Comparison of ENCODE assay signal across 11 cellular contexts in the genomic region with DNA sequence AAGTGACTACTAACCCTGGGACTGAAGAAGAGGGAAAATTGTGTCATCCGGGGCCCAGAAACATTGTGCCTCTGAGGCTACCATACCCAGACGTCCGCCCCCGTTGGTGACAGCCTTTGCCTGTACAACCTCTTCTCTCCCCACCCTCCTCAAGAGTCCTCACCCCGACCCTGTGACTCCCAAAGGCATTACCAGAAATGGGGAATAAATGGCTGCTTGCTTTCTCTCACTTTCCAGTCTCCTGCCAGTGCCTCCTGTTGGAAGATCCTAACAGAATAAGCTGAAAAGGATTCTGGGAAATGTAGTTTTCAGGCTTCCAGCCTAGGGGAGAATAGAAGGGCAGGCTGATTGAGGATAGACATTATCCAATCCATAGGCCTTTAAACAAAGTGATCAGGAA. TPM values are rescaled to one million over a fixed set of nuclear protein-coding genes. Genes with fewer than 3 reads are reported as not detected.
DNase-seq lines count a peak whose midpoint lies in the region; ATAC-seq and TF ChIP-seq lines count a peak whose summit lies in the region.
"Had no signal": no experiment of that assay in that cellular context is flagged by ENCODE, and none has a peak within 500 bp of the region (broad histone marks: within the 10 kb centered on the region; RNA-seq: fewer than 3 reads in every experiment).

No MANE protein-coding gene starts in this region.

- no peaks in the 10 kb centered on the region for H3K9me3 ChIP-seq in SJCRH30 (replicated peaks)
- H3K9me3 ChIP-seq in subcutaneous abdominal adipose tissue (ENCODE audit: control insufficient read depth in 5 of 5, low read length in 5 of 5): no peaks in the 10 kb centered on the region
- H3K9me3 ChIP-seq: BLaER1, MG63, thyroid gland had no signal

- no peak overlapping the region for H3K9ac ChIP-seq in subcutaneous abdominal adipose tissue (ENCODE audit: low read length in 5 of 5)
- H3K9ac ChIP-seq: BLaER1 had no signal

- no peaks in the 10 kb centered on the region for H3K36me3 ChIP-seq in SJCRH30
- no peaks in the 10 kb centered on the region for H3K36me3 ChIP-seq in subcutaneous abdominal adipose tissue (ENCODE audit: control insufficient read depth in 5 of 5, insufficient read depth in 5 of 5, low read length in 5 of 5)
- H3K36me3 ChIP-seq: BLaER1, MG63, thyroid gland had no signal

- peaks cover 48% of the 10 kb centered on the region for H3K27me3 Mint-ChIP-seq in Calu3 (ENCODE audit: unreplicated experiment)

- H3K4me1 ChIP-seq in SJCRH30: peaks cover 14% of the 10 kb centered on the region
- H3K4me1 ChIP-seq in subcutaneous abdominal adipose tissue (ENCODE audit: control insufficient read depth in 5 of 5, insufficient read depth in 5 of 5, low read length in 5 of 5): peaks cover 0 to 4% (median 0%) of the 10 kb centered on the region in 5 donors
- H3K4me1 ChIP-seq: BLaER1, thyroid gland had no signal

- DNase-seq in NCI-H2196 (lab: John Stamatoyannopoulos, UW; ENCODE audit: unreplicated experiment) (peak; percentile 26), NCI-H2196 treated with DMSO at 0.1 percent for 48 hours (lab: John Stamatoyannopoulos, UW; ENCODE audit: unreplicated experiment) (no peak), SJCRH30 (peak; percentile 21 to 72), left ventricle myocardium superior (no peak), GM13976 (ENCODE audit: low spot score) (no peak), Calu3 (no peak)
- no peak for DNase-seq in activated CD4-positive, alpha-beta T cell treated with anti-CD3 and anti-CD28 coated beads, Interleukin-2, amount 50 U/mL, for 48 hours
- DNase-seq: MG63, thyroid gland had no signal

- no peak for TF ChIP-seq CTCF in GM13976 (IDR thresholded peaks at IDR 0.05; ENCODE audit: borderline replicate concordance, control extremely low read depth, extremely low read depth, insufficient read depth, missing control alignments)
- no peak for TF ChIP-seq CTCF in Calu3 (IDR thresholded peaks at IDR 0.05; ENCODE audit: unreplicated experiment)

- no TSS peak for BruUV-seq in Calu3 (replicated peaks; lab: Mats Ljungman, UMichigan)

- H3K36me3 Mint-ChIP-seq in Calu3 (ENCODE audit: insufficient read depth, unreplicated experiment): no peaks in the 10 kb centered on the region

- no peak overlapping the region for H3K27ac Mint-ChIP-seq in Calu3 (ENCODE audit: unreplicated experiment)

- peak overlapping the region; percentile 37 for H3K4me3 ChIP-seq in SJCRH30
- H3K4me3 ChIP-seq in subcutaneous abdominal adipose tissue (ENCODE audit: low read depth in 1 of 5, low read length in 5 of 5): peak overlapping the region; percentile 55 to 74 (median 62)
- H3K4me3 ChIP-seq: BLaER1, MG63, thyroid gland had no signal

- in situ Hi-C loops in GM13976 (cut with MboI; ENCODE audit: low sequenced_read_pairs, unreplicated experiment): loop anchor here (25.0 kb wide), 1 partner anchor 201 kb away; no protein-coding TSS in a partner anchor

- intact Hi-C loops in left ventricle myocardium superior (cut with micrococcal nuclease): no loop called here
- intact Hi-C loops in Calu3 (cut with micrococcal nuclease; ENCODE audit: unreplicated experiment): no loop called here

- no peaks in the 10 kb centered on the region for H3K9me3 Mint-ChIP-seq in Calu3 (ENCODE audit: low read depth, unreplicated experiment)

- peaks cover 14% of the 10 kb centered on the region for H3K4me1 Mint-ChIP-seq in Calu3 (ENCODE audit: low read depth, unreplicated experiment)

- H3K27me3 ChIP-seq in SJCRH30 (no peaks in the 10 kb centered on the region), subcutaneous abdominal adipose tissue (ENCODE audit: control insufficient read depth in 5 of 5, insufficient read depth in 4 of 5, low read length in 5 of 5) (no peaks in the 10 kb centered on the region)
- H3K27me3 ChIP-seq: BLaER1, thyroid gland had no signal

- H3K27ac ChIP-seq in SJCRH30 (no peak overlapping the region), subcutaneous abdominal adipose tissue (ENCODE audit: low read depth, low read length) (no peak overlapping the region)
- H3K27ac ChIP-seq: BLaER1, thyroid gland had no signal

- ATAC-seq in left ventricle myocardium superior: peak; percentile 27

- no peak overlapping the region for H3K4me3 Mint-ChIP-seq in Calu3 (ENCODE audit: low read depth, unreplicated experiment)

- CTCF ChIA-PET in Calu3 (lab: Charles Lee): interaction anchor here (0.7 to 1.4 kb wide), 2 partner anchors 321 to 1020 kb away, joined by 3 to 4 read pairs; a partner anchor contains a TSS

RNA-seq across cellular contexts. Expression of a gene that starts 30.8 kb away (rescaled TPM):
- total RNA-seq in SJCRH30 (2014; rRNA removed; shearing (Covaris generic)): 103 and 117 TPM in 2 replicates
- 86.2 TPM for total RNA-seq in left ventricle myocardium superior
- total RNA-seq in Calu3 (2022): 107 and 114 TPM in 2 replicates

Comparison
In these comparisons a context has a peak if more than half of its experiments do, and no peak if none do; other contexts are left out.
1. DNase-seq: peak in NCI-H2196 (single experiment) and SJCRH30 (2 of 2); none in NCI-H2196 treated with DMSO at 0.1 percent for 48 hours (single experiment), left ventricle myocardium superior (single experiment), activated CD4-positive, alpha-beta T cell treated with anti-CD3 and anti-CD28 coated beads, Interleukin-2, amount 50 U/mL, for 48 hours (0 of 2), GM13976 (single experiment) and Calu3 (single experiment).